Comparison of ENCODE assay signal across 31 cellular contexts in the genomic region with DNA sequence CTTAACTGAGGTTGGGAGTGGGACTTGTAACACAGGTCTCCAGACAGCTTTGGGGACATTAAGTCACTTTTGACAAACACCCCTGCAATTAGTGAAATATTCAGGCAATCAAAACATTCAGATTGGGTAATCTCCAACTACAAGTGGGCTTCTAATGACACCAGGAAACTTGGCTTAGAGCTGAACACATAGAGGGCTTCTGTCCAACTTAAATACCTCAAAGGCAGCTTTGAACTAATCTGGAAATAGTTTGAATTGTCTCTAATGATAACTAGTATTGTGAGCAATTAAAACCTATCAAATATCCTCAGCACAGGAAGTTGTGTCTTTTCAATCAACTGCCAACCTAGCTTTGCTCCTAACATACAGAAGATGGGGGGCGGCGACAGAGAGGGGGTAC.
"Had no signal": no experiment of that assay in that cellular context is flagged by ENCODE, and none has a peak within 500 bp of the region (broad histone marks: within the 10 kb centered on the region; RNA-seq: fewer than 3 reads in every experiment).

No MANE protein-coding gene starts in this region.

- H3K27ac ChIP-seq: colonic mucosa, esophagus squamous epithelium, lower lobe of right lung, parathyroid adenoma, right atrium auricular region, suprapubic skin, transverse colon, upper lobe of right lung, uterus had no signal

- H3K36me3 Mint-ChIP-seq: immature natural killer cell; memory B cell; naive B cell; natural killer cell treated with Interleukin-12 subunit alpha and Interleukin-12 subunit beta and Interleukin-15 and Interleukin-18, amount 100 ng/mL, for 72 hours had no signal

- H3K27ac Mint-ChIP-seq: endodermal cell; memory B cell; naive B cell; progenitor cell of endocrine pancreas; stimulated activated naive CD8-positive, alpha-beta T cell treated with anti-CD3 and anti-CD28 coated beads, Interleukin-15, amount 100 ng/mL, for 72 hours had no signal

- H3K9me3 Mint-ChIP-seq: dendritic cell treated with granulocyte-macrophage colony-stimulating factor and Interleukin-4, amounts not matched to agents 40 ng/mL and 50 ng/mL, for 4 days; immature natural killer cell; memory B cell; naive B cell; natural killer cell treated with Interleukin-12 subunit alpha and Interleukin-12 subunit beta and Interleukin-15 and Interleukin-18, amount 100 ng/mL, for 72 hours; neural crest cell; stimulated activated naive CD8-positive, alpha-beta T cell treated with anti-CD3 and anti-CD28 coated beads, Interleukin-15, amount 100 ng/mL, for 72 hours had no signal

- DNase-seq: colonic mucosa; effector CD8-positive, alpha-beta T cell; endodermal cell; esophagus squamous epithelium; hypothalamus; immature natural killer cell; left ventricle myocardium superior; lower lobe of right lung; naive B cell; stimulated activated CD4-positive, alpha-beta T cell treated with anti-CD3 and anti-CD28 coated beads, Interleukin-12 subunit alpha, Interleukin-12 subunit beta, amount 100 ng/mL, for 4 hours; stimulated activated CD4-positive, alpha-beta T cell treated with anti-CD3 and anti-CD28 coated beads, Interleukin-1b, Interleukin-23, amount 100 ng/mL, for 48 hours; stimulated activated CD4-positive, alpha-beta T cell treated with anti-CD3 and anti-CD28 coated beads, Interleukin-4, amount 100 ng/mL, for 1 hour; stimulated activated CD8-positive, alpha-beta memory T cell treated with anti-CD3 and anti-CD28 coated beads, Interleukin-4, amount 100 ng/mL, for 48 hours; stimulated activated naive CD4-positive, alpha-beta T cell; stimulated activated naive CD8-positive, alpha-beta T cell treated with anti-CD3 and anti-CD28 coated beads, Interleukin-15, amount 100 ng/mL, for 72 hours; transverse colon; upper lobe of right lung; uterus had no signal

- H3K36me3 ChIP-seq: colonic mucosa, esophagus squamous epithelium, lower lobe of right lung, right atrium auricular region, suprapubic skin, transverse colon, upper lobe of right lung, uterus had no signal

- H3K27me3 ChIP-seq: colonic mucosa, esophagus squamous epithelium, right atrium auricular region, suprapubic skin, transverse colon, upper lobe of right lung, uterus had no signal

- H3K4me1 Mint-ChIP-seq: endodermal cell, immature natural killer cell, memory B cell, neural crest cell had no signal

- H3K4me3 Mint-ChIP-seq: dendritic cell treated with granulocyte-macrophage colony-stimulating factor and Interleukin-4, amounts not matched to agents 40 ng/mL and 50 ng/mL, for 4 days; endodermal cell; immature natural killer cell; memory B cell; natural killer cell treated with Interleukin-12 subunit alpha and Interleukin-12 subunit beta and Interleukin-15 and Interleukin-18, amount 100 ng/mL, for 72 hours; neural crest cell; stimulated activated naive CD8-positive, alpha-beta T cell treated with anti-CD3 and anti-CD28 coated beads, Interleukin-15, amount 100 ng/mL, for 72 hours had no signal

- H3K79me2 ChIP-seq: parathyroid adenoma had no signal

- ATAC-seq: left ventricle myocardium superior; lower lobe of right lung; mucosa of descending colon; natural killer cell treated with Interleukin-12 subunit alpha and Interleukin-12 subunit beta and Interleukin-15 and Interleukin-18, amount 100 ng/mL, for 72 hours; sciatic nerve; stimulated activated naive CD8-positive, alpha-beta T cell treated with anti-CD3 and anti-CD28 coated beads, Interleukin-15, amount 100 ng/mL, for 72 hours; upper lobe of right lung had no signal

- H3K4me3 ChIP-seq: colonic mucosa, esophagus squamous epithelium, lower lobe of right lung, mucosa of descending colon, right atrium auricular region, smooth muscle cell, suprapubic skin, transverse colon, upper lobe of right lung, uterus had no signal

- H3K4me2 ChIP-seq: smooth muscle cell had no signal

- H3K27me3 Mint-ChIP-seq: dendritic cell treated with granulocyte-macrophage colony-stimulating factor and Interleukin-4, amounts not matched to agents 40 ng/mL and 50 ng/mL, for 4 days; memory B cell; naive B cell; natural killer cell treated with Interleukin-12 subunit alpha and Interleukin-12 subunit beta and Interleukin-15 and Interleukin-18, amount 100 ng/mL, for 72 hours; stimulated activated naive CD8-positive, alpha-beta T cell treated with anti-CD3 and anti-CD28 coated beads, Interleukin-15, amount 100 ng/mL, for 72 hours had no signal

- H3K9me3 ChIP-seq: colonic mucosa, esophagus squamous epithelium, lower lobe of right lung, mucosa of descending colon, right atrium auricular region, suprapubic skin, transverse colon, upper lobe of right lung, uterus had no signal

- H3K4me1 ChIP-seq: lower lobe of right lung, parathyroid adenoma, right atrium auricular region, upper lobe of right lung, uterus had no signal

- H3K9ac ChIP-seq: parathyroid adenoma had no signal

- FAIRE-seq: endothelial cell of umbilical vein, frontal cortex had no signal

- H2AFZ ChIP-seq: parathyroid adenoma had no signal
